Comparison of ENCODE assay signal across 17 cellular contexts in the genomic region with DNA sequence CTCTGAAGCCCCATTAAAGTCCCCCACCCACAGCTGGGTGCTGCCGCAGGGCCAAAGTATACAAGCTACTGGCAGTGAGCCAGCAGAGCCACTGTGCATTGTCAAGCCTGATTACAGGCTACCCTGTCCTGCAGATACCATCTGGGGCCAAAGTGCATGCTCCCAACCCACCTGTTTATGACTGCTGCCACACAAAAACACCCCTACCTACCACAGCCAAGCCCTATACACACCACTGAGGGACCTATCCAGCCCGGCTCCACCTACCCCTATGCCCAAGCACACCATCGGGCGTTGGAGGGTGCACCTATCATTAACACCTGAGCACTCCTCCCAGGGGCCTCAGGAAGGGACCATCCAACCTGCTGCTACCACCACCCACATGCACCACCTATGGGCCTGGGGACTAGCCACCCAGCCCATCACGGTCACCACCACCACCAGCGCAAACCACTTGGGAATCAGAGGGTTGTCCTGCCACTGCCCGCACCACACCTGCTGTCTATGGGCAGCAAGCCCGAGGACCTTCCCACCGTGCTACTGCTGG.
DNase-seq lines count a peak whose midpoint lies in the region; ATAC-seq and TF ChIP-seq lines count a peak whose summit lies in the region.
"Had no signal": no experiment of that assay in that cellular context is flagged by ENCODE, and none has a peak within 500 bp of the region (broad histone marks: within the 10 kb centered on the region; RNA-seq: fewer than 3 reads in every experiment).

No MANE protein-coding gene starts in this region.

- POLR2A ChIA-PET in HEK293 (lab: Yijun Ruan, JAX): interaction anchor here (1.2 kb wide), 1 partner anchor 10 kb away, joined by 3 read pairs; no protein-coding TSS in a partner anchor
- POLR2A ChIA-PET in CD8-positive, alpha-beta memory T cell (lab: Charles Lee): no interaction called here

- H3K36me3 Mint-ChIP-seq in activated T-cell treated with anti-CD3 and anti-CD28 coated beads, Interleukin-2, amount 50 U/mL, for 72 hours (ENCODE audit: insufficient read depth in 2 of 2): peaks cover 31 to 61% of the 10 kb centered on the region in 2 donors
- H3K36me3 Mint-ChIP-seq in CD8-positive, alpha-beta memory T cell: peaks cover 37 to 82% (median 73%) of the 10 kb centered on the region in 3 donors

- H3K4me1 ChIP-seq in HEK293 (ENCODE audit: control insufficient read depth, insufficient read depth, low read length): no peaks in the 10 kb centered on the region; the same call in 1 of the 2 replicates
- H3K4me1 ChIP-seq in duodenal mucosa (ENCODE audit: control insufficient read depth in 1 of 2, insufficient read depth in 2 of 2, low read length in 2 of 2): peaks cover 21 to 31% of the 10 kb centered on the region in 2 donors
- no peaks in the 10 kb centered on the region for H3K4me1 ChIP-seq in CD8-positive, alpha-beta memory T cell (ENCODE audit: insufficient read depth, low read length)

- peaks cover 9 to 47% of the 10 kb centered on the region in 2 experiments; a peak in 2 of 3 replicates for H3K36me3 ChIP-seq in HEK293 (ENCODE audit: control insufficient read depth in 2 of 2, insufficient read depth in 1 of 2, low read length in 2 of 2)
- H3K36me3 ChIP-seq in duodenal mucosa (ENCODE audit: control insufficient read depth in 1 of 2, insufficient read depth in 2 of 2, low read length in 2 of 2): peaks cover 20 to 33% of the 10 kb centered on the region in 2 donors
- H3K36me3 ChIP-seq in CD8-positive, alpha-beta memory T cell (ENCODE audit: insufficient read depth, low read length): peaks cover 6% of the 10 kb centered on the region

- no peak overlapping the region for H3K4me3 Mint-ChIP-seq in activated T-cell treated with anti-CD3 and anti-CD28 coated beads, Interleukin-2, amount 50 U/mL, for 72 hours
- H3K4me3 Mint-ChIP-seq in CD8-positive, alpha-beta memory T cell: no peak overlapping the region
- H3K4me3 Mint-ChIP-seq: activated naive CD8-positive, alpha-beta T cell treated with anti-CD3 and anti-CD28 coated beads, Interleukin-2, amount 10 ng/mL, durations not matched to agents 7 days and 5 days; CD4-positive, CD25-positive, alpha-beta regulatory T cell had no signal

- peaks cover 17% of the 10 kb centered on the region for H3K4me1 Mint-ChIP-seq in activated T-cell treated with anti-CD3 and anti-CD28 coated beads, Interleukin-2, amount 50 U/mL, for 72 hours (ENCODE audit: low read depth)
- no peaks in the 10 kb centered on the region for H3K4me1 Mint-ChIP-seq in CD8-positive, alpha-beta memory T cell
- H3K4me1 Mint-ChIP-seq: activated naive CD8-positive, alpha-beta T cell treated with anti-CD3 and anti-CD28 coated beads, Interleukin-2, amount 10 ng/mL, durations not matched to agents 7 days and 5 days; naive B cell had no signal

- no peaks in the 10 kb centered on the region for H3K27me3 Mint-ChIP-seq in activated T-cell treated with anti-CD3 and anti-CD28 coated beads, Interleukin-2, amount 50 U/mL, for 72 hours (ENCODE audit: low read depth)
- H3K27me3 Mint-ChIP-seq in CD8-positive, alpha-beta memory T cell: no peaks in the 10 kb centered on the region
- H3K27me3 Mint-ChIP-seq: activated naive CD8-positive, alpha-beta T cell treated with anti-CD3 and anti-CD28 coated beads, Interleukin-2, amount 10 ng/mL, durations not matched to agents 7 days and 5 days; CD4-positive, CD25-positive, alpha-beta regulatory T cell; naive B cell had no signal

- peak; percentile 75 for DNase-seq in NCI-H345 (lab: John Stamatoyannopoulos, UW)
- no peak for DNase-seq in sciatic nerve (ENCODE audit: low spot score)
- no peak for DNase-seq in activated T-cell treated with anti-CD3 and anti-CD28 coated beads, Interleukin-2, amount 50 U/mL, for 72 hours
- DNase-seq in CD8-positive, alpha-beta memory T cell: no peak
- DNase-seq in activated CD4-positive, alpha-beta T cell treated with anti-CD3 and anti-CD28 coated beads, Interleukin-2, amount 50 U/mL, for 4 hours: no peak
- DNase-seq: activated CD8-positive, alpha-beta memory T cell treated with anti-CD3 and anti-CD28 coated beads, Interleukin-2, amount 50 U/mL, for 48 hours; activated naive CD8-positive, alpha-beta T cell treated with anti-CD3 and anti-CD28 coated beads, Interleukin-2, amount 10 ng/mL, durations not matched to agents 7 days and 5 days; CD4-positive, CD25-positive, alpha-beta regulatory T cell; cerebellar nuclear complex; GDM1; naive B cell; NCI-H524 treated with DMSO at 0.1 percent for 48 hours; stimulated activated CD4-positive, alpha-beta T cell treated with anti-CD3 and anti-CD28 coated beads, Interleukin-4, amount 100 ng/mL, for 24 hours; stimulated activated naive CD4-positive, alpha-beta T cell had no signal

- no peak for TF ChIP-seq CTCF in HEK293 (tag by site-specific recombination; IDR thresholded peaks at IDR 0.05)

- no peaks in the 10 kb centered on the region for H3K9me3 ChIP-seq in HEK293 (ENCODE audit: control insufficient read depth, insufficient read depth, low read depth, low read length)
- no peaks in the 10 kb centered on the region for H3K9me3 ChIP-seq in duodenal mucosa (ENCODE audit: control insufficient read depth in 1 of 2, low read length in 2 of 2)
- no peaks in the 10 kb centered on the region for H3K9me3 ChIP-seq in CD8-positive, alpha-beta memory T cell (ENCODE audit: low read length)
- H3K9me3 ChIP-seq: SJSA1 had no signal

- intact Hi-C loops in sciatic nerve (cut with DNase I): no loop called here

- no peaks in the 10 kb centered on the region for H3K27me3 ChIP-seq in duodenal mucosa (ENCODE audit: control insufficient read depth in 1 of 2, insufficient read depth in 2 of 2, low read length in 2 of 2)
- H3K27me3 ChIP-seq in CD8-positive, alpha-beta memory T cell (ENCODE audit: insufficient read depth, low read length, poor library complexity, severe bottlenecking): no peaks in the 10 kb centered on the region
- H3K27me3 ChIP-seq: SJSA1 had no signal

- ATAC-seq in sciatic nerve: peak; percentile 37
- no peak for ATAC-seq in activated T-cell treated with anti-CD3 and anti-CD28 coated beads, Interleukin-2, amount 50 U/mL, for 72 hours (replicated peaks in 1 of 2)

- H3K27ac Mint-ChIP-seq in activated T-cell treated with anti-CD3 and anti-CD28 coated beads, Interleukin-2, amount 50 U/mL, for 72 hours: no peak overlapping the region
- peak overlapping the region in 2 of 8 donors; percentile 26 to 56 for H3K27ac Mint-ChIP-seq in CD8-positive, alpha-beta memory T cell
- H3K27ac Mint-ChIP-seq: CD4-positive, CD25-positive, alpha-beta regulatory T cell had no signal

- H3K9ac ChIP-seq in duodenal mucosa (ENCODE audit: low read depth in 1 of 2, low read length in 2 of 2): no peak overlapping the region

- CTCF ChIA-PET in HEK293 (lab: Yijun Ruan, JAX): interaction anchor here (0.6 kb wide), 1 partner anchor 577 kb away, joined by 3 read pairs; no protein-coding TSS in a partner anchor
- CTCF ChIA-PET in CD8-positive, alpha-beta memory T cell (lab: Charles Lee): no interaction called here

- H3K9me3 Mint-ChIP-seq in activated T-cell treated with anti-CD3 and anti-CD28 coated beads, Interleukin-2, amount 50 U/mL, for 72 hours: peaks cover 11 to 21% of the 10 kb centered on the region in 2 donors
- peaks cover 32 to 56% (median 44%) of the 10 kb centered on the region in 5 donors for H3K9me3 Mint-ChIP-seq in CD8-positive, alpha-beta memory T cell

- no peak overlapping the region for H3K4me3 ChIP-seq in HEK293 (ENCODE audit: low read depth, low read length)
- peak overlapping the region; percentile 35 to 36 for H3K4me3 ChIP-seq in duodenal mucosa (ENCODE audit: low read depth in 1 of 2, low read length in 2 of 2)
- H3K4me3 ChIP-seq in CD8-positive, alpha-beta memory T cell (ENCODE audit: low read length): no peak overlapping the region
- H3K4me3 ChIP-seq: SJSA1 had no signal

- H3K27ac ChIP-seq in HEK293 (ENCODE audit: extremely low read depth, low read depth, low read length) (no peak overlapping the region), duodenal mucosa (ENCODE audit: low read depth, low read length) (no peak overlapping the region)
- no peak overlapping the region for H3K27ac ChIP-seq in CD8-positive, alpha-beta memory T cell (ENCODE audit: low read depth, low read length)
- H3K27ac ChIP-seq: SJSA1 had no signal

TF ChIP-seq in HEK293, 187 proteins besides CTCF, POLR2A, EP300 and RAD21:
- TF ChIP-seq ZFHX2 (tag by site-specific recombination; conservative IDR thresholded peaks at IDR 0.05): 0 out of 2 replicates have a peak, but pooled peaks have one; percentile 10
- no peak for TF ChIP-seq KLF1 (tag by site-specific recombination; IDR thresholded peaks at IDR 0.05)
- TF ChIP-seq, protein P1, sequence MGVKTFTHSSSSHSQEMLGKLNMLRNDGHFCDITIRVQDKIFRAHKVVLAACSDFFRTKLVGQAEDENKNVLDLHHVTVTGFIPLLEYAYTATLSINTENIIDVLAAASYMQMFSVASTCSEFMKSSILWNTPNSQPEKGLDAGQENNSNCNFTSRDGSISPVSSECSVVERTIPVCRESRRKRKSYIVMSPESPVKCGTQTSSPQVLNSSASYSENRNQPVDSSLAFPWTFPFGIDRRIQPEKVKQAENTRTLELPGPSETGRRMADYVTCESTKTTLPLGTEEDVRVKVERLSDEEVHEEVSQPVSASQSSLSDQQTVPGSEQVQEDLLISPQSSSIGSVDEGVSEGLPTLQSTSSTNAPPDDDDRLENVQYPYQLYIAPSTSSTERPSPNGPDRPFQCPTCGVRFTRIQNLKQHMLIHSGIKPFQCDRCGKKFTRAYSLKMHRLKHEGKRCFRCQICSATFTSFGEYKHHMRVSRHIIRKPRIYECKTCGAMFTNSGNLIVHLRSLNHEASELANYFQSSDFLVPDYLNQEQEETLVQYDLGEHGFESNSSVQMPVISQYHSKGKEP (tag by site-specific recombination; IDR thresholded peaks at IDR 0.05): no peak

Comparison
In these comparisons a context has a peak if more than half of its experiments do, and no peak if none do; other contexts are left out.
1. H3K4me3 ChIP-seq: peak in duodenal mucosa (2 of 2); none in HEK293 (single experiment) and CD8-positive, alpha-beta memory T cell (single experiment).